In genomic region chr6:85675030-85675819, GRCh38 we compare ENCODE assay signal across 8 cellular contexts. TPM values are rescaled to one million over a fixed set of nuclear protein-coding genes. Genes with fewer than 3 reads are reported as not detected.
DNase-seq lines count a peak whose midpoint lies in the region; ATAC-seq and TF ChIP-seq lines count a peak whose summit lies in the region.

No MANE protein-coding gene starts in this region.

- peak overlapping the region; percentile 100 for H3K4me3 ChIP-seq in CD4-positive, CD25-positive, alpha-beta regulatory T cell (ENCODE audit: low read depth, low read length)
- 0 out of 2 replicates have a peak overlapping the region, but pooled peaks have one; percentile 75 for H3K4me3 ChIP-seq in IMR-90 (ENCODE audit: insufficient read depth, low read depth, low read length)

- peaks cover 40% of the 10 kb centered on the region for H3K36me3 Mint-ChIP-seq in CD4-positive, CD25-positive, alpha-beta regulatory T cell
- H3K36me3 Mint-ChIP-seq in mesothelial cell of epicardium, result peaks cover 13% of the 10 kb centered on the region

- intact Hi-C loops in IMR-90 (cut with micrococcal nuclease), result loop anchor here (5.0 to 10.0 kb wide), 5 partner anchors 50 to 1262 kb away; partner anchors contain the start of genes HTR1E, NT5E and SNX14

- no peaks in the 10 kb centered on the region for H3K9me3 ChIP-seq in CD4-positive, CD25-positive, alpha-beta regulatory T cell (ENCODE audit: control insufficient read depth in 2 of 2, low read length in 2 of 2)
- H3K9me3 ChIP-seq in IMR-90 (ENCODE audit: control insufficient read depth, insufficient read depth, low read length), result no peaks in the 10 kb centered on the region

- POLR2A ChIA-PET in IMR-90 (lab: Charles Lee; ENCODE audit: unreplicated experiment), result interaction anchor here (0.6 to 1.8 kb wide), 5 partner anchors 25 to 35 kb away, joined by 3 to 11 read pairs (median 5); partner anchors contain the start of gene SYNCRIP

- no peak overlapping the region for H3K4ac ChIP-seq in IMR-90 (ENCODE audit: low read depth, low read length)

- H4K91ac ChIP-seq in IMR-90 (ENCODE audit: insufficient read depth, low read depth, low read length), result no peak overlapping the region

- peaks cover 7% of the 10 kb centered on the region; the same call in 1 of the 2 replicates for H3K9me1 ChIP-seq in IMR-90 (ENCODE audit: insufficient read depth, low read length)

- H3K18ac ChIP-seq in IMR-90 (ENCODE audit: low read depth, low read length), result no peak overlapping the region

- no peak overlapping the region for H2BK5ac ChIP-seq in IMR-90 (ENCODE audit: low read depth, low read length, poor library complexity, severe bottlenecking)

- peak; percentile 75; the same call in 1 of the 2 replicates for TF ChIP-seq POLR2A in IMR-90 (IDR thresholded peaks at IDR 0.05; ENCODE audit: low read depth, low read length)

- DNase-seq in CD4-positive, CD25-positive, alpha-beta regulatory T cell, result no peak
- DNase-seq in IMR-90, result peak; percentile 84
- DNase-seq in astrocyte of the hippocampus (ENCODE audit: low read depth, low spot score), result peak; percentile 47
- no peak for DNase-seq in mesothelial cell of epicardium (ENCODE audit: low spot score in 2 of 2, unreplicated experiment in 2 of 2)
- DNase-seq in CD1c-positive myeloid dendritic cell (ENCODE audit: extremely low spot score), result no peak
- no peak for DNase-seq in NCI-H2196 (lab: John Stamatoyannopoulos, UW; ENCODE audit: unreplicated experiment)

- peaks cover 41% of the 10 kb centered on the region for H4K20me1 ChIP-seq in IMR-90 (ENCODE audit: insufficient read depth, low read length)

- H2AFZ ChIP-seq in IMR-90 (replicated peaks; ENCODE audit: low read length, poor library complexity), result no peak overlapping the region

- dilution Hi-C loops in IMR-90 (cut with HindIII; ENCODE audit: low sequenced_read_pairs, unreplicated experiment), result no loop called here

- no peak overlapping the region for H4K5ac ChIP-seq in IMR-90 (ENCODE audit: low read depth, low read length)

- H3K79me1 ChIP-seq in IMR-90 (ENCODE audit: low read depth in 1 of 2, low read length in 2 of 2), result peaks cover 6 to 49% of the 10 kb centered on the region in 2 experiments; a peak in 3 of 4 replicates

- H2BK15ac ChIP-seq in IMR-90 (ENCODE audit: low read depth, low read length), result no peak overlapping the region

- H3K27ac ChIP-seq in CD4-positive, CD25-positive, alpha-beta regulatory T cell (ENCODE audit: insufficient read depth, low read length, poor library complexity, severe bottlenecking), result peak overlapping the region; percentile 56
- no peak overlapping the region for H3K27ac ChIP-seq in IMR-90 (ENCODE audit: insufficient read depth, low read length)

- peak overlapping the region; percentile 96 to 99 (median 98) for H3K4me3 Mint-ChIP-seq in CD4-positive, CD25-positive, alpha-beta regulatory T cell
- H3K4me3 Mint-ChIP-seq in mesothelial cell of epicardium, result peak overlapping the region; percentile 98

- H3K9ac ChIP-seq in IMR-90 (ENCODE audit: low read depth, low read length), result peak overlapping the region; percentile 95; the same call in 1 of the 2 replicates

- ATAC-seq in CD4-positive, CD25-positive, alpha-beta regulatory T cell (ENCODE audit: low read depth in 2 of 2), result no peak
- no peak for ATAC-seq in IMR-90 (ENCODE audit: low read depth)
- no peak for ATAC-seq in HG02852 (IDR thresholded peaks at IDR 0.05; ENCODE audit: unreplicated experiment)
- ATAC-seq in GM21526 (IDR thresholded peaks at IDR 0.05; ENCODE audit: low FRiP score, unreplicated experiment), result no peak

- WGBS in IMR-90 (ENCODE audit: extremely low coverage in 2 of 2, insufficient read length in 1 of 2), 2 experiments, result 60% methylated on average over 1 of the region's 4 CpGs; no CpG with 5 or more reads in 1 of the 2 experiments

- peak overlapping the region in 2 of 3 donors; percentile 46 to 100 for H3K27ac Mint-ChIP-seq in CD4-positive, CD25-positive, alpha-beta regulatory T cell
- peak overlapping the region; percentile 81 for H3K27ac Mint-ChIP-seq in mesothelial cell of epicardium

- 0 out of 2 replicates have a peak overlapping the region, but pooled peaks have one; percentile 23 for H3K14ac ChIP-seq in IMR-90 (replicated peaks; ENCODE audit: low read depth, low read length)

- peaks cover 0 to 1% (median 0%) of the 10 kb centered on the region in 7 donors for H3K9me3 Mint-ChIP-seq in CD4-positive, CD25-positive, alpha-beta regulatory T cell
- H3K9me3 Mint-ChIP-seq in mesothelial cell of epicardium, result no peaks in the 10 kb centered on the region

- peaks cover 8% of the 10 kb centered on the region for H3K36me3 ChIP-seq in CD4-positive, CD25-positive, alpha-beta regulatory T cell (ENCODE audit: control insufficient read depth, insufficient read depth, low read length)
- peaks cover 11% of the 10 kb centered on the region for H3K36me3 ChIP-seq in IMR-90 (ENCODE audit: control insufficient read depth, insufficient read depth, low read length)

- in situ Hi-C loops in IMR-90 (cut with MboI; ENCODE audit: low sequenced_read_pairs), result loop anchor here (5.0 to 10.0 kb wide), 3 partner anchors 33 to 220 kb away; partner anchors contain the start of genes NT5E and SYNCRIP

- H2BK120ac ChIP-seq in IMR-90 (ENCODE audit: low read depth, low read length), result no peak overlapping the region

- no peaks in the 10 kb centered on the region for H3K27me3 ChIP-seq in CD4-positive, CD25-positive, alpha-beta regulatory T cell (ENCODE audit: control insufficient read depth, insufficient read depth, low read length)
- H3K27me3 ChIP-seq in IMR-90 (ENCODE audit: control insufficient read depth, insufficient read depth, low read length), result no peaks in the 10 kb centered on the region

- no TSS peak for BruUV-seq in IMR-90 (replicated peaks; lab: Mats Ljungman, UMichigan)

- CTCF ChIA-PET in IMR-90 (lab: Yijun Ruan, JAX), result interaction anchor here (1.0 kb wide), 1 partner anchor 77 kb away, joined by 4 read pairs; no protein-coding TSS in a partner anchor

- peaks cover 51% of the 10 kb centered on the region for H3K4me1 ChIP-seq in CD4-positive, CD25-positive, alpha-beta regulatory T cell (ENCODE audit: control insufficient read depth, insufficient read depth, low read length, poor library complexity, severe bottlenecking)
- H3K4me1 ChIP-seq in IMR-90 (ENCODE audit: control insufficient read depth, insufficient read depth, low read length), result 0 out of 2 replicates have a peak, but pooled peaks cover 5% of the 10 kb centered on the region

- H3K27me3 Mint-ChIP-seq in CD4-positive, CD25-positive, alpha-beta regulatory T cell, result peaks cover 5% of the 10 kb centered on the region
- H3K27me3 Mint-ChIP-seq in mesothelial cell of epicardium (ENCODE audit: low read depth), result peaks cover 1% of the 10 kb centered on the region

- no peak overlapping the region for H2BK20ac ChIP-seq in IMR-90 (ENCODE audit: low read depth, low read length)

- peaks cover 29 to 71% (median 58%) of the 10 kb centered on the region in 4 donors for H3K4me1 Mint-ChIP-seq in CD4-positive, CD25-positive, alpha-beta regulatory T cell
- peaks cover 46% of the 10 kb centered on the region for H3K4me1 Mint-ChIP-seq in mesothelial cell of epicardium

- H4K8ac ChIP-seq in IMR-90 (ENCODE audit: low read depth in 2 of 2, low read length in 2 of 2), result no peak overlapping the region

- no peak for TF ChIP-seq CTCF in IMR-90 (conservative IDR thresholded peaks at IDR 0.05; ENCODE audit: low read depth, low read length)
- no peak for TF ChIP-seq CTCF in mesothelial cell of epicardium (IDR thresholded peaks at IDR 0.05; ENCODE audit: unreplicated experiment)

- no peak overlapping the region for H2AK9ac ChIP-seq in IMR-90 (replicated peaks; ENCODE audit: low read depth, low read length, poor library complexity)

- peak overlapping the region; percentile 29; the same call in 1 of the 2 replicates for H3K23ac ChIP-seq in IMR-90 (ENCODE audit: low read depth, low read length)

- no peak overlapping the region for H2AK5ac ChIP-seq in IMR-90 (ENCODE audit: low read depth, low read length)

- H3K56ac ChIP-seq in IMR-90 (ENCODE audit: extremely low read depth, insufficient read depth, low read length), result no peak overlapping the region

- no peak for TF ChIP-seq RAD21 in IMR-90 (IDR thresholded peaks at IDR 0.05; ENCODE audit: low read length)

- H3K4me2 ChIP-seq in IMR-90 (ENCODE audit: low read depth, low read length), result peak overlapping the region; percentile 100; the same call in 1 of the 2 replicates

TF ChIP-seq in IMR-90, 13 proteins besides CTCF, POLR2A, EP300 and RAD21:
- TF ChIP-seq CHD1 (IDR thresholded peaks at IDR 0.05; ENCODE audit: low read depth, low read length) (no peak), FOS (IDR thresholded peaks at IDR 0.05; ENCODE audit: low read depth, low read length) (peak; percentile 24; the same call in 1 of the 2 replicates)

RNA-seq across cellular contexts. Expression of gene SYNCRIP, which starts 32.5 kb away (rescaled TPM):
- total RNA-seq in CD4-positive, CD25-positive, alpha-beta regulatory T cell, result 82.3 TPM
- polyA plus RNA-seq in CD4-positive, CD25-positive, alpha-beta regulatory T cell, result 10 to 100 TPM; 56.4 to 76.5 (median 71.0) TPM
- total RNA-seq in IMR-90 (2012; rRNA removed), result 59.3 and 120 TPM in 2 replicates
- polyA plus RNA-seq in IMR-90 (2012; rRNA removed), result 35.7 and 50.1 TPM in 2 replicates
- polyA plus RNA-seq in IMR-90 (2012; cell fraction: cytosol; rRNA removed), result 5.8 and 7.5 TPM in 2 replicates
- polyA plus RNA-seq in IMR-90 (2012; cell fraction: nucleus; rRNA removed; ENCODE audit: low replicate concordance), result 4.5 and 21.9 TPM in 2 replicates
- total RNA-seq in mesothelial cell of epicardium, result 127 to 129 TPM (median 129 TPM) in 3 replicates

Comparison
In these comparisons a context has a peak if more than half of its experiments do, and no peak if none do; other contexts are left out.
1. DNase-seq: peak in IMR-90 (single experiment) and astrocyte of the hippocampus (single experiment); none in CD4-positive, CD25-positive, alpha-beta regulatory T cell (0 of 3), mesothelial cell of epicardium (0 of 2), CD1c-positive myeloid dendritic cell (single experiment) and NCI-H2196 (single experiment).